ENCODE assay signal across 8 cellular contexts in genomic region chr9:21153688-21154608, GRCh38. TPM values are rescaled to one million over a fixed set of nuclear protein-coding genes. Genes with fewer than 3 reads are reported as not detected.
A peak's percentile ranks its signal among the peaks of the same experiment; 100 is the strongest.
DNase-seq lines count a peak whose midpoint lies in the region; ATAC-seq, FAIRE-seq and TF ChIP-seq lines count a peak whose summit lies in the region.

No MANE protein-coding gene starts in this region.

- H3K27ac ChIP-seq in OCI-LY1 (ENCODE audit: low read depth, low read length, poor library complexity, severe bottlenecking): no peak overlapping the region
- H3K27ac ChIP-seq in kidney (ENCODE audit: low read depth in 2 of 2, low read length in 2 of 2): no peak overlapping the region

- H3K79me2 ChIP-seq in OCI-LY1 (ENCODE audit: insufficient read depth, low read length): no peaks in the 10 kb centered on the region

- H3K27me3 ChIP-seq in OCI-LY1 (ENCODE audit: insufficient read depth, low read length): no peaks in the 10 kb centered on the region

- H3F3A ChIP-seq in OCI-LY1 (ENCODE audit: insufficient read depth, low read length): no peaks in the 10 kb centered on the region

- no peaks in the 10 kb centered on the region for H3K9me3 ChIP-seq in OCI-LY1 (ENCODE audit: low read length)
- H3K9me3 ChIP-seq in kidney (ENCODE audit: control insufficient read depth in 1 of 2, low read length in 2 of 2): no peaks in the 10 kb centered on the region

- H4K20me1 ChIP-seq in OCI-LY1 (ENCODE audit: insufficient read depth, low read length): no peaks in the 10 kb centered on the region

- H3K9ac ChIP-seq in OCI-LY1 (ENCODE audit: low read length) (no peak overlapping the region), kidney (ENCODE audit: low read length in 2 of 2) (no peak overlapping the region)

- H3K4me2 ChIP-seq in OCI-LY1 (ENCODE audit: low read length): no peak overlapping the region

- ATAC-seq in GM19324 (IDR thresholded peaks at IDR 0.05; ENCODE audit: low FRiP score, unreplicated experiment) (peak; percentile 81), HG03135 (IDR thresholded peaks at IDR 0.05; ENCODE audit: unreplicated experiment) (peak; percentile 70)

- H3K36me3 ChIP-seq in OCI-LY1 (ENCODE audit: insufficient read depth, low read length): no peaks in the 10 kb centered on the region
- no peaks in the 10 kb centered on the region for H3K36me3 ChIP-seq in kidney (ENCODE audit: control insufficient read depth in 1 of 2, insufficient read depth in 2 of 2, low read length in 2 of 2)

- peak; percentile 13 for DNase-seq in DMS153 treated with DMSO at 0.1 percent for 48 hours (lab: John Stamatoyannopoulos, UW; ENCODE audit: unreplicated experiment)
- peak; percentile 31 for DNase-seq in fibroblast of pulmonary artery (ENCODE audit: low read depth)
- peak; percentile 17 for DNase-seq in skeletal muscle cell (ENCODE audit: low read depth)
- no peak for DNase-seq in kidney
- no peak for DNase-seq in activated CD4-positive, alpha-beta T cell treated with anti-CD3 and anti-CD28 coated beads, Interleukin-2, amount 50 U/mL, for 4 hours

- H3K4me1 ChIP-seq in OCI-LY1 (ENCODE audit: insufficient read depth, low read length, severe bottlenecking): no peaks in the 10 kb centered on the region
- no peaks in the 10 kb centered on the region for H3K4me1 ChIP-seq in kidney (ENCODE audit: control insufficient read depth in 1 of 2, insufficient read depth in 1 of 2, low read depth in 1 of 2, low read length in 2 of 2)

- H2AFZ ChIP-seq in OCI-LY1 (ENCODE audit: low read length): no peak overlapping the region

- H3K4me3 ChIP-seq in OCI-LY1 (ENCODE audit: low read depth, low read length, poor library complexity, severe bottlenecking): no peak overlapping the region
- H3K4me3 ChIP-seq in fibroblast of pulmonary artery (replicated peaks; ENCODE audit: low read depth, low read length): no peak overlapping the region
- H3K4me3 ChIP-seq in skeletal muscle cell (ENCODE audit: low read depth, low read length): no peak overlapping the region
- no peak overlapping the region for H3K4me3 ChIP-seq in kidney (ENCODE audit: low read length in 2 of 2)

- no peaks in the 10 kb centered on the region for H3K9me2 ChIP-seq in OCI-LY1 (ENCODE audit: low read depth, low read length)

- TF ChIP-seq CTCF in OCI-LY1 (IDR thresholded peaks at IDR 0.05; ENCODE audit: low read length) (peak; percentile 31; the same call in 1 of the 2 replicates), fibroblast of pulmonary artery (IDR thresholded peaks at IDR 0.05; ENCODE audit: low read length, missing control alignments) (no peak), kidney (IDR thresholded peaks at IDR 0.05; ENCODE audit: borderline replicate concordance, extremely low read depth, insufficient read depth) (no peak)

- intact Hi-C loops in kidney (cut with DNase I): no loop called here

- FAIRE-seq in kidney (lab: Jason Lieb, UNC): no peak

RNA-seq across cellular contexts. Expression of gene IFNW1, which starts 12.3 kb away (rescaled TPM):
- total RNA-seq in kidney: not detected
- not detected for polyA plus RNA-seq in kidney (ENCODE audit: insufficient read depth, low read depth, low replicate concordance)

RNA-seq across cellular contexts. Expression of gene IFNA21, which starts 12.5 kb away (rescaled TPM):
- total RNA-seq in kidney: not detected
- not detected for polyA plus RNA-seq in kidney (ENCODE audit: insufficient read depth, low read depth, low replicate concordance)

RNA-seq across cellular contexts. Expression of gene IFNA4, which starts 33.4 kb away (rescaled TPM):
- not detected for total RNA-seq in kidney
- not detected for polyA plus RNA-seq in kidney (ENCODE audit: insufficient read depth, low read depth, low replicate concordance)

RNA-seq across cellular contexts. Expression of gene IFNA7, which starts 48.1 kb away (rescaled TPM):
- total RNA-seq in kidney: not detected
- not detected for polyA plus RNA-seq in kidney (ENCODE audit: insufficient read depth, low read depth, low replicate concordance)

RNA-seq across cellular contexts. Expression of gene IFNA10, which starts 53.0 kb away (rescaled TPM):
- total RNA-seq in kidney: not detected
- polyA plus RNA-seq in kidney (ENCODE audit: insufficient read depth, low read depth, low replicate concordance): not detected

Comparison
In these comparisons a context has a peak if more than half of its experiments do, and no peak if none do; other contexts are left out.
1. DNase-seq: peak in DMS153 treated with DMSO at 0.1 percent for 48 hours (single experiment), fibroblast of pulmonary artery (single experiment) and skeletal muscle cell (single experiment); none in kidney (single experiment) and activated CD4-positive, alpha-beta T cell treated with anti-CD3 and anti-CD28 coated beads, Interleukin-2, amount 50 U/mL, for 4 hours (0 of 2).